Comparison of ENCODE assay signal across 27 cellular contexts in genomic region chr1:36295390-36295789, GRCh38. TPM values are rescaled to one million over a fixed set of nuclear protein-coding genes. Genes with fewer than 3 reads are reported as not detected.
DNase-seq lines count a peak whose midpoint lies in the region; ATAC-seq and TF ChIP-seq lines count a peak whose summit lies in the region.
"Had no signal": no experiment of that assay in that cellular context is flagged by ENCODE, and none has a peak within 500 bp of the region (broad histone marks: within the 10 kb centered on the region; RNA-seq: fewer than 3 reads in every experiment).

No MANE protein-coding gene starts in this region.

- H3K79me1 ChIP-seq in trophoblast cell (ENCODE audit: low read length), result no peaks in the 10 kb centered on the region

- peaks cover 5% of the 10 kb centered on the region for H3K4me1 Mint-ChIP-seq in activated CD4-positive, alpha-beta T cell treated with anti-CD3 and anti-CD28 coated beads, Interleukin-2, amount 10 ng/mL, durations not matched to agents 7 days and 5 days
- peaks cover 20% of the 10 kb centered on the region for H3K4me1 Mint-ChIP-seq in Calu3 (ENCODE audit: low read depth, unreplicated experiment)
- peaks cover 15% of the 10 kb centered on the region for H3K4me1 Mint-ChIP-seq in activated T-helper 1 cell treated with anti-CD3 and anti-CD28 coated beads, Interleukin-12 subunit alpha, Interleukin-12 subunit beta, Interleukin-2, Interleukin-4 antibody, amounts not matched to agents 30 ng/mL and 10 ng/mL and 1 ng/mL, durations not matched to agents 14 hours and 24 hours and 36 hours (ENCODE audit: low read depth)
- H3K4me1 Mint-ChIP-seq: neural progenitor cell had no signal

- H2BK120ac ChIP-seq in trophoblast cell (ENCODE audit: insufficient read depth, low read length, poor library complexity), result no peak overlapping the region

- POLR2A ChIA-PET in activated CD4-positive, alpha-beta T cell treated with anti-CD3 and anti-CD28 coated beads, Interleukin-2, amount 10 ng/mL, durations not matched to agents 7 days and 5 days (lab: Charles Lee), result no interaction called here

- H3K18ac ChIP-seq in trophoblast cell (ENCODE audit: low read length), result no peak overlapping the region

- BruUV-seq in Calu3 (replicated peaks; lab: Mats Ljungman, UMichigan), result no TSS peak

- no peak for DNase-seq in activated CD4-positive, alpha-beta T cell treated with anti-CD3 and anti-CD28 coated beads, Interleukin-2, amount 10 ng/mL, durations not matched to agents 7 days and 5 days
- no peak for DNase-seq in activated CD4-positive, alpha-beta T cell treated with anti-CD3 and anti-CD28 coated beads for 1 hour
- DNase-seq in Calu3 (no peak), trophoblast cell (peak; percentile 47 to 73), SJCRH30 (no peak), COLO668 (lab: John Stamatoyannopoulos, UW; ENCODE audit: unreplicated experiment) (no peak)
- DNase-seq in activated T-helper 1 cell treated with anti-CD3 and anti-CD28 coated beads, Interleukin-12 subunit alpha, Interleukin-12 subunit beta, Interleukin-2, Interleukin-4 antibody, amounts not matched to agents 30 ng/mL and 10 ng/mL and 1 ng/mL, durations not matched to agents 14 hours and 24 hours and 36 hours (ENCODE audit: low spot score), result no peak
- DNase-seq: activated CD8-positive, alpha-beta memory T cell treated with anti-CD3 and anti-CD28 coated beads for 24 hours; activated naive CD4-positive, alpha-beta T cell treated with Interleukin-2 at 50 U/mL for 16 hours; anterior cingulate cortex; CD8-positive, alpha-beta T cell; GM23248; IMR-90; NCI-H1048; NCI-H187; NCI-H524 treated with DMSO at 0.1 percent for 48 hours; NK-92 treated with Interleukin-12 subunit alpha and Interleukin-12 subunit beta, amount 100 ng/mL, for 24 hours; Peyer's patch; SHP77 treated with DMSO at 0.1 percent for 48 hours; stimulated activated CD4-positive, alpha-beta T cell treated with anti-CD3 and anti-CD28 coated beads, Interleukin-15, amount 100 ng/mL, for 24 hours; stimulated activated naive CD8-positive, alpha-beta T cell treated with anti-CD3 and anti-CD28 coated beads, Interleukin-15, Interleukin-2, amounts not matched to agents 100 U/mL and 50 U/mL, for 24 hours; SW 1271; T1000; transverse colon had no signal

- CTCF ChIA-PET in activated CD4-positive, alpha-beta T cell treated with anti-CD3 and anti-CD28 coated beads, Interleukin-2, amount 10 ng/mL, durations not matched to agents 7 days and 5 days (lab: Charles Lee), result interaction anchor here (0.5 to 3.2 kb wide), 3 partner anchors 10 to 62 kb away, joined by 3 to 10 read pairs (median 3); no protein-coding TSS in a partner anchor
- CTCF ChIA-PET in Calu3 (lab: Charles Lee), result interaction anchor here (0.7 kb wide), 1 partner anchor 146 kb away, joined by 3 read pairs; the partner anchor contains the start of gene TRAPPC3

- no peak overlapping the region for H3K23ac ChIP-seq in trophoblast cell (ENCODE audit: low read length)

- H4K8ac ChIP-seq in trophoblast cell (ENCODE audit: low read depth, low read length), result no peak overlapping the region

- H3K9me3 ChIP-seq in trophoblast cell (ENCODE audit: insufficient read depth, low read depth, low read length), result no peaks in the 10 kb centered on the region
- H3K9me3 ChIP-seq in SJCRH30 (replicated peaks), result no peaks in the 10 kb centered on the region
- H3K9me3 ChIP-seq: Peyer's patch, transverse colon had no signal

- peak overlapping the region; percentile 9 for H3K27ac Mint-ChIP-seq in activated CD4-positive, alpha-beta T cell treated with anti-CD3 and anti-CD28 coated beads, Interleukin-2, amount 10 ng/mL, durations not matched to agents 7 days and 5 days
- peak overlapping the region; percentile 72 for H3K27ac Mint-ChIP-seq in Calu3 (ENCODE audit: unreplicated experiment)
- peak overlapping the region; percentile 19 for H3K27ac Mint-ChIP-seq in activated T-helper 1 cell treated with anti-CD3 and anti-CD28 coated beads, Interleukin-12 subunit alpha, Interleukin-12 subunit beta, Interleukin-2, Interleukin-4 antibody, amounts not matched to agents 30 ng/mL and 10 ng/mL and 1 ng/mL, durations not matched to agents 14 hours and 24 hours and 36 hours
- H3K27ac Mint-ChIP-seq: CD8-positive, alpha-beta T cell; memory B cell; neural progenitor cell had no signal

- H3K4ac ChIP-seq in trophoblast cell (ENCODE audit: low read depth, low read length), result no peak overlapping the region

- H3K4me1 ChIP-seq in trophoblast cell (ENCODE audit: control insufficient read depth in 1 of 2, insufficient read depth in 2 of 2, low read length in 2 of 2), result no peaks in the 10 kb centered on the region
- no peaks in the 10 kb centered on the region for H3K4me1 ChIP-seq in SJCRH30
- H3K4me1 ChIP-seq: neural progenitor cell, Peyer's patch had no signal

- H3K9me3 Mint-ChIP-seq in activated CD4-positive, alpha-beta T cell treated with anti-CD3 and anti-CD28 coated beads, Interleukin-2, amount 10 ng/mL, durations not matched to agents 7 days and 5 days, result no peaks in the 10 kb centered on the region
- no peaks in the 10 kb centered on the region for H3K9me3 Mint-ChIP-seq in Calu3 (ENCODE audit: low read depth, unreplicated experiment)
- H3K9me3 Mint-ChIP-seq in activated T-helper 1 cell treated with anti-CD3 and anti-CD28 coated beads, Interleukin-12 subunit alpha, Interleukin-12 subunit beta, Interleukin-2, Interleukin-4 antibody, amounts not matched to agents 30 ng/mL and 10 ng/mL and 1 ng/mL, durations not matched to agents 14 hours and 24 hours and 36 hours, result no peaks in the 10 kb centered on the region
- H3K9me3 Mint-ChIP-seq: CD8-positive, alpha-beta T cell; memory B cell; neural progenitor cell had no signal

- intact Hi-C loops in Calu3 (cut with micrococcal nuclease; ENCODE audit: unreplicated experiment), result loop anchor here (5.0 kb wide), 1 partner anchor 143 kb away; no protein-coding TSS in a partner anchor
- intact Hi-C loops in activated T-helper 1 cell treated with anti-CD3 and anti-CD28 coated beads, Interleukin-12 subunit alpha, Interleukin-12 subunit beta, Interleukin-2, Interleukin-4 antibody, amounts not matched to agents 30 ng/mL and 10 ng/mL and 1 ng/mL, durations not matched to agents 14 hours and 24 hours and 36 hours (cut with micrococcal nuclease), result no loop called here

- H3K27me3 ChIP-seq in trophoblast cell (ENCODE audit: insufficient read depth, low read length) (no peaks in the 10 kb centered on the region), SJCRH30 (no peaks in the 10 kb centered on the region)
- H3K27me3 ChIP-seq: neural progenitor cell, Peyer's patch, transverse colon had no signal

- WGBS in trophoblast cell (ENCODE audit: extremely low coverage, insufficient coverage, insufficient read length), result no CpG with 5 or more reads among the region's 2 CpGs

- H3K4me3 ChIP-seq in trophoblast cell (ENCODE audit: low read depth, low read length) (no peak overlapping the region), SJCRH30 (no peak overlapping the region)
- H3K4me3 ChIP-seq: GM23248, neural progenitor cell, Peyer's patch, transverse colon had no signal

- H2BK5ac ChIP-seq in trophoblast cell (ENCODE audit: low read depth, low read length, poor library complexity), result no peak overlapping the region

- no peak overlapping the region for H2AK5ac ChIP-seq in trophoblast cell (ENCODE audit: low read length)

- no peak overlapping the region for H3K27ac ChIP-seq in trophoblast cell (ENCODE audit: low read depth, low read length)
- no peak overlapping the region for H3K27ac ChIP-seq in SJCRH30
- H3K27ac ChIP-seq: GM23248, neural progenitor cell, Peyer's patch had no signal

- no peak for ATAC-seq in GM18520 (IDR thresholded peaks at IDR 0.05; ENCODE audit: unreplicated experiment)
- ATAC-seq: CD8-positive, alpha-beta T cell; stimulated activated naive CD8-positive, alpha-beta T cell treated with anti-CD3 and anti-CD28 coated beads, Interleukin-15, Interleukin-2, amounts not matched to agents 100 U/mL and 50 U/mL, for 24 hours had no signal

- TF ChIP-seq CTCF in Calu3 (IDR thresholded peaks at IDR 0.05; ENCODE audit: unreplicated experiment), result no peak

- no peak overlapping the region for H2AFZ ChIP-seq in trophoblast cell (ENCODE audit: insufficient read depth, low read length, poor library complexity)
- H2AFZ ChIP-seq: GM23248, neural progenitor cell had no signal

- H3K14ac ChIP-seq in trophoblast cell (ENCODE audit: low read length), result no peak overlapping the region

- no peak overlapping the region for H4K12ac ChIP-seq in trophoblast cell (ENCODE audit: low read depth, low read length)

- no peak overlapping the region for H3K4me2 ChIP-seq in trophoblast cell (ENCODE audit: low read length)
- H3K4me2 ChIP-seq: neural progenitor cell had no signal

- H3K4me3 Mint-ChIP-seq in activated CD4-positive, alpha-beta T cell treated with anti-CD3 and anti-CD28 coated beads, Interleukin-2, amount 10 ng/mL, durations not matched to agents 7 days and 5 days, result no peak overlapping the region
- H3K4me3 Mint-ChIP-seq in Calu3 (ENCODE audit: low read depth, unreplicated experiment), result no peak overlapping the region
- no peak overlapping the region for H3K4me3 Mint-ChIP-seq in activated T-helper 1 cell treated with anti-CD3 and anti-CD28 coated beads, Interleukin-12 subunit alpha, Interleukin-12 subunit beta, Interleukin-2, Interleukin-4 antibody, amounts not matched to agents 30 ng/mL and 10 ng/mL and 1 ng/mL, durations not matched to agents 14 hours and 24 hours and 36 hours
- H3K4me3 Mint-ChIP-seq: CD8-positive, alpha-beta T cell; memory B cell; neural progenitor cell had no signal

- H3K36me3 ChIP-seq in trophoblast cell (ENCODE audit: control insufficient read depth in 1 of 2, insufficient read depth in 2 of 2, low read length in 2 of 2), result peaks cover 35 to 50% of the 10 kb centered on the region in 2 experiments
- H3K36me3 ChIP-seq in SJCRH30, result peaks cover 86% of the 10 kb centered on the region

- H3K27me3 Mint-ChIP-seq in activated CD4-positive, alpha-beta T cell treated with anti-CD3 and anti-CD28 coated beads, Interleukin-2, amount 10 ng/mL, durations not matched to agents 7 days and 5 days, result no peaks in the 10 kb centered on the region
- no peaks in the 10 kb centered on the region for H3K27me3 Mint-ChIP-seq in Calu3 (ENCODE audit: unreplicated experiment)
- no peaks in the 10 kb centered on the region for H3K27me3 Mint-ChIP-seq in activated T-helper 1 cell treated with anti-CD3 and anti-CD28 coated beads, Interleukin-12 subunit alpha, Interleukin-12 subunit beta, Interleukin-2, Interleukin-4 antibody, amounts not matched to agents 30 ng/mL and 10 ng/mL and 1 ng/mL, durations not matched to agents 14 hours and 24 hours and 36 hours (ENCODE audit: insufficient read depth)
- H3K27me3 Mint-ChIP-seq: memory B cell had no signal

- no peak overlapping the region for H2BK12ac ChIP-seq in trophoblast cell (ENCODE audit: low read length)

- H3K79me2 ChIP-seq in trophoblast cell (ENCODE audit: control insufficient read depth, insufficient read depth, low read length, poor library complexity), result no peaks in the 10 kb centered on the region

- H4K91ac ChIP-seq in trophoblast cell (ENCODE audit: low read depth, low read length), result no peak overlapping the region

- no peak overlapping the region for H3K9ac ChIP-seq in trophoblast cell (ENCODE audit: low read length)
- H3K9ac ChIP-seq: GM23248, neural progenitor cell had no signal

- peaks cover 55% of the 10 kb centered on the region for H3K36me3 Mint-ChIP-seq in activated CD4-positive, alpha-beta T cell treated with anti-CD3 and anti-CD28 coated beads, Interleukin-2, amount 10 ng/mL, durations not matched to agents 7 days and 5 days (ENCODE audit: low read depth)
- H3K36me3 Mint-ChIP-seq in Calu3 (ENCODE audit: insufficient read depth, unreplicated experiment), result peaks cover 71% of the 10 kb centered on the region
- peaks cover 47% of the 10 kb centered on the region for H3K36me3 Mint-ChIP-seq in activated T-helper 1 cell treated with anti-CD3 and anti-CD28 coated beads, Interleukin-12 subunit alpha, Interleukin-12 subunit beta, Interleukin-2, Interleukin-4 antibody, amounts not matched to agents 30 ng/mL and 10 ng/mL and 1 ng/mL, durations not matched to agents 14 hours and 24 hours and 36 hours (ENCODE audit: low read depth)

RNA-seq across cellular contexts. Expression of gene SH3D21, which starts 10.8 kb away (rescaled TPM):
- 1 to 10 TPM; 6.5 to 6.9 TPM for total RNA-seq in activated CD4-positive, alpha-beta T cell treated with anti-CD3 and anti-CD28 coated beads, Interleukin-2, amount 10 ng/mL, durations not matched to agents 7 days and 5 days
- total RNA-seq in Calu3 (2022), result 12.1 and 13.2 TPM in 2 replicates
- 7.5 and 8.3 TPM in 2 replicates for total RNA-seq in activated T-helper 1 cell treated with anti-CD3 and anti-CD28 coated beads, Interleukin-12 subunit alpha, Interleukin-12 subunit beta, Interleukin-2, Interleukin-4 antibody, amounts not matched to agents 30 ng/mL and 10 ng/mL and 1 ng/mL, durations not matched to agents 14 hours and 24 hours and 36 hours
- 14.7 and 15.0 TPM in 2 replicates for polyA plus RNA-seq in trophoblast cell (2013)
- 0.48 and 1.4 TPM in 2 replicates for total RNA-seq in SJCRH30 (2014; rRNA removed; shearing (Covaris generic))

RNA-seq across cellular contexts. Expression of gene EVA1B, which starts 28.1 kb away (rescaled TPM):
- total RNA-seq in activated CD4-positive, alpha-beta T cell treated with anti-CD3 and anti-CD28 coated beads, Interleukin-2, amount 10 ng/mL, durations not matched to agents 7 days and 5 days, result 1 to 10 TPM; 7.3 to 9.3 TPM
- total RNA-seq in Calu3 (2022), result 10.1 and 11.2 TPM in 2 replicates
- 10.6 and 10.9 TPM in 2 replicates for total RNA-seq in activated T-helper 1 cell treated with anti-CD3 and anti-CD28 coated beads, Interleukin-12 subunit alpha, Interleukin-12 subunit beta, Interleukin-2, Interleukin-4 antibody, amounts not matched to agents 30 ng/mL and 10 ng/mL and 1 ng/mL, durations not matched to agents 14 hours and 24 hours and 36 hours
- polyA plus RNA-seq in trophoblast cell (2013), result 35.3 and 37.7 TPM in 2 replicates
- total RNA-seq in SJCRH30 (2014; rRNA removed; shearing (Covaris generic)), result 5.8 and 6.9 TPM in 2 replicates

Comparison
In these comparisons a context has a peak if more than half of its experiments do, and no peak if none do; other contexts are left out.
1. DNase-seq: peak in trophoblast cell (2 of 2); none in activated CD4-positive, alpha-beta T cell treated with anti-CD3 and anti-CD28 coated beads, Interleukin-2, amount 10 ng/mL, durations not matched to agents 7 days and 5 days (single experiment), activated CD4-positive, alpha-beta T cell treated with anti-CD3 and anti-CD28 coated beads for 1 hour (single experiment), Calu3 (single experiment), activated T-helper 1 cell treated with anti-CD3 and anti-CD28 coated beads, Interleukin-12 subunit alpha, Interleukin-12 subunit beta, Interleukin-2, Interleukin-4 antibody, amounts not matched to agents 30 ng/mL and 10 ng/mL and 1 ng/mL, durations not matched to agents 14 hours and 24 hours and 36 hours (single experiment), SJCRH30 (0 of 2) and COLO668 (single experiment).
2. H3K27ac Mint-ChIP-seq: peak in every context shown above with its lines; median percentile 72 in Calu3; 19 in activated T-helper 1 cell treated with anti-CD3 and anti-CD28 coated beads, Interleukin-12 subunit alpha, Interleukin-12 subunit beta, Interleukin-2, Interleukin-4 antibody, amounts not matched to agents 30 ng/mL and 10 ng/mL and 1 ng/mL, durations not matched to agents 14 hours and 24 hours and 36 hours; 9 in activated CD4-positive, alpha-beta T cell treated with anti-CD3 and anti-CD28 coated beads, Interleukin-2, amount 10 ng/mL, durations not matched to agents 7 days and 5 days.